8 cellular contexts compared by ENCODE assay signal in genomic region chr19:23415561-23416191, GRCh38. TPM values are rescaled to one million over a fixed set of nuclear protein-coding genes. Genes with fewer than 3 reads are reported as not detected.
DNase-seq lines count a peak whose midpoint lies in the region; ATAC-seq and TF ChIP-seq lines count a peak whose summit lies in the region.

No MANE protein-coding gene starts in this region.

- H3K27ac Mint-ChIP-seq in memory B cell, result no peak overlapping the region

- peaks cover 0 to 7% (median 0%) of the 10 kb centered on the region in 4 donors for H3K9me3 ChIP-seq in upper lobe of left lung

- H3K9me3 Mint-ChIP-seq in memory B cell, result peaks cover 6% of the 10 kb centered on the region

- H3K36me3 ChIP-seq in upper lobe of left lung, result no peaks in the 10 kb centered on the region

- TF ChIP-seq CTCF in upper lobe of left lung (IDR thresholded peaks at IDR 0.05), result no peak

- peaks cover 8% of the 10 kb centered on the region for H3K4me1 Mint-ChIP-seq in memory B cell

- peak; percentile 67 for ATAC-seq in memory B cell (ENCODE audit: low read depth)
- peak; percentile 73 to 81 for ATAC-seq in upper lobe of left lung (ENCODE audit: low FRiP score in 2 of 2)
- no peak for ATAC-seq in HG03469 (IDR thresholded peaks at IDR 0.05; ENCODE audit: unreplicated experiment)
- ATAC-seq in GM19328 (IDR thresholded peaks at IDR 0.05; ENCODE audit: unreplicated experiment), result no peak

- H3K27me3 ChIP-seq in upper lobe of left lung, result no peaks in the 10 kb centered on the region

- H3K27me3 Mint-ChIP-seq in memory B cell, result peaks cover 3% of the 10 kb centered on the region

- H3K4me3 Mint-ChIP-seq in memory B cell, result peak overlapping the region; percentile 76

- H3K36me3 Mint-ChIP-seq in memory B cell, result no peaks in the 10 kb centered on the region

- DNase-seq in EH (ENCODE audit: low read depth) (peak; percentile 26), NCI-H524 (lab: John Stamatoyannopoulos, UW) (peak; percentile 23 to 55), cerebellum (ENCODE audit: low spot score) (peak; percentile 51), memory B cell (ENCODE audit: low spot score in 2 of 2) (no peak), upper lobe of left lung (peak; percentile 42 to 81), SHP77 (lab: John Stamatoyannopoulos, UW) (no peak)

- H3K4me1 ChIP-seq in upper lobe of left lung, result peaks cover 5 to 14% (median 10%) of the 10 kb centered on the region in 4 donors

- no peak for TF ChIP-seq POLR2A in upper lobe of left lung (IDR thresholded peaks at IDR 0.05)

- TF ChIP-seq EP300 in upper lobe of left lung (IDR thresholded peaks at IDR 0.05), result no peak

- WGBS in upper lobe of left lung, 2 donors, result 1% methylated on average over 10 to 33 of the region's 33 CpGs

- H3K27ac ChIP-seq in upper lobe of left lung, result no peak overlapping the region

- peak overlapping the region in 3 of 4 donors; percentile 35 to 50 (median 44) for H3K4me3 ChIP-seq in upper lobe of left lung

RNA-seq across cellular contexts. Expression of gene ZNF91, which starts 20.4 kb away (rescaled TPM):
- 335 TPM for total RNA-seq in cerebellum
- total RNA-seq in upper lobe of left lung, result 100 to 1,000 TPM in 2 of 6 donors, 10 to 100 TPM in 4; 37.2 to 134 (median 53.9) TPM

Comparison
In these comparisons a context has a peak if more than half of its experiments do, and no peak if none do; other contexts are left out.
1. DNase-seq: peak in EH (single experiment), NCI-H524 (2 of 2), cerebellum (single experiment) and upper lobe of left lung (2 of 2); none in memory B cell (0 of 2) and SHP77 (0 of 2).
2. ATAC-seq: peak in memory B cell (single experiment) and upper lobe of left lung (2 of 2); none in HG03469 (single experiment) and GM19328 (single experiment).